Comparison of ENCODE assay signal across 26 cellular contexts in the genomic region with DNA sequence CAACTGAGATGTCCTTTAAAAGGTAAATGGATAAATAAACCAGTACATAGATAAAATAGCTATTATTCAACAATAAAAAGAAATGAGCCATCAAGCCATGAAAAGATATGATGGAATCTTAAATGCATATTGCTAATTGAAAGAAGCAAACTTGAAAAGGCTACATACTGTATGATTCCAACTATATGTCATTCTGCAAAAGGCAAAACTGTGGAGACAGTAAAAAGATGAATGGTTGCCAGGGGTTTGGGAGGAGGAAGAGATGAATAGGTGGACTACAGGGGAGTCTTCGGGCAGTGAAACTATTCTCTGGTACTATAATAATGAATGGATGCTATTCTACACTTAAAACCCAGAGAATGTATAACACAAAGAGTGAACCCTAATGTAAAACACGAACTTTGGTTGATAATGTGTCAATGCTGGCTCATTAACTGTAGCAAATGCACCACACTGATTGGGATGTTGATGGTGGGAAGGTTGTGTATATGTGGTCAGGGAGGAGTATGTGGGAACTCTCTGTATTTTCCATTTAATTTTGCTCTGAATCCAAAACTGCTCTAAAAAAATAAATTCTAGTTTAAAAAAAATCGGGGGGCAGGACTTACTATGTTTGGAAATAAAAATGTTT.
"Had no signal": no experiment of that assay in that cellular context is flagged by ENCODE, and none has a peak within 500 bp of the region (broad histone marks: within the 10 kb centered on the region; RNA-seq: fewer than 3 reads in every experiment).

No MANE protein-coding gene starts in this region.

- H3K9me3 ChIP-seq: suprapubic skin, testis, thoracic aorta, thyroid gland, transverse colon, upper lobe of left lung, upper lobe of right lung, uterus, vagina had no signal

- H3K27me3 ChIP-seq: stomach, suprapubic skin, testis, thyroid gland, tibial nerve, transverse colon, upper lobe of left lung, upper lobe of right lung, uterus, vagina had no signal

- ATAC-seq: stimulated activated effector memory CD8-positive, alpha-beta T cell treated with anti-CD3 and anti-CD28 coated beads, Interleukin-12 subunit alpha, Interleukin-12 subunit beta, amount 100 ng/mL, for 72 hours; stimulated activated memory B cell treated with anti-CD40 and anti-IgM and Interleukin-4, amounts not matched to agents 10 μg/mL and 1 μg/mL and 100 μg/mL, for 72 hours; stimulated activated naive B cell treated with anti-CD40 and anti-IgM and Interleukin-4, amounts not matched to agents 10 μg/mL and 1 μg/mL and 100 μg/mL, for 72 hours; stimulated activated naive CD8-positive, alpha-beta T cell treated with anti-CD3 and anti-CD28 coated beads, Interleukin-15, amount 100 ng/mL, for 72 hours; stimulated activated naive CD8-positive, alpha-beta T cell treated with anti-CD3 and anti-CD28 coated beads, Interleukin-15, Interleukin-2, amounts not matched to agents 100 U/mL and 50 U/mL, for 24 hours; upper lobe of right lung had no signal

- DNase-seq: stimulated activated CD4-positive, alpha-beta T cell treated with anti-CD3 and anti-CD28 coated beads, Interleukin-2, amount 100 ng/mL, for 48 hours; stimulated activated CD4-positive, alpha-beta T cell treated with anti-CD3 and anti-CD28 coated beads, Interleukin-4, amount 100 ng/mL, for 1 hour; stimulated activated CD4-positive, alpha-beta T cell treated with anti-CD3 and anti-CD28 coated beads, Interleukin-4, amount 100 ng/mL, for 24 hours; stimulated activated CD4-positive, alpha-beta T cell treated with anti-CD3 and anti-CD28 coated beads, Interleukin-4, amount 100 ng/mL, for 4 hours; stimulated activated CD8-positive, alpha-beta memory T cell treated with anti-CD3 and anti-CD28 coated beads, Interleukin-4, amount 100 ng/mL, for 48 hours; stimulated activated naive B cell treated with anti-CD40 and anti-IgM and Interleukin-4, amounts not matched to agents 10 μg/mL and 1 μg/mL and 100 μg/mL, for 72 hours; stimulated activated naive CD4-positive, alpha-beta T cell; stimulated activated naive CD4-positive, alpha-beta T cell treated with Interleukin-2 at 50 U/mL for 16 hours; stimulated activated naive CD8-positive, alpha-beta T cell treated with anti-CD3 and anti-CD28 coated beads, Interleukin-15, amount 100 ng/mL, for 72 hours; stimulated activated naive CD8-positive, alpha-beta T cell treated with anti-CD3 and anti-CD28 coated beads, Interleukin-15, Interleukin-2, amounts not matched to agents 100 U/mL and 50 U/mL, for 24 hours; stomach; substantia nigra; testis; thyroid gland; tibial artery; transverse colon; trophoblast cell; upper lobe of left lung; upper lobe of right lung; uterus had no signal

- H3K36me3 ChIP-seq: stomach, suprapubic skin, thoracic aorta, thyroid gland, tibial artery, tibial nerve, transverse colon, upper lobe of left lung, upper lobe of right lung, uterus, vagina had no signal

- H3K4me1 ChIP-seq: stomach, suprapubic skin, testis, thyroid gland, tibial artery, tibial nerve, transverse colon, upper lobe of left lung, upper lobe of right lung, uterus, vagina had no signal

- H3K27ac ChIP-seq: stomach, suprapubic skin, testis, thoracic aorta, thyroid gland, tibial artery, tibial nerve, transverse colon, upper lobe of left lung, upper lobe of right lung, uterus, vagina had no signal

- H3K4me3 ChIP-seq: stomach, suprapubic skin, testis, thoracic aorta, thyroid gland, tibial artery, tibial nerve, transverse colon, upper lobe of left lung, upper lobe of right lung, uterus, vagina had no signal
